Comparison of ENCODE assay signal across 15 cellular contexts in the genomic region with DNA sequence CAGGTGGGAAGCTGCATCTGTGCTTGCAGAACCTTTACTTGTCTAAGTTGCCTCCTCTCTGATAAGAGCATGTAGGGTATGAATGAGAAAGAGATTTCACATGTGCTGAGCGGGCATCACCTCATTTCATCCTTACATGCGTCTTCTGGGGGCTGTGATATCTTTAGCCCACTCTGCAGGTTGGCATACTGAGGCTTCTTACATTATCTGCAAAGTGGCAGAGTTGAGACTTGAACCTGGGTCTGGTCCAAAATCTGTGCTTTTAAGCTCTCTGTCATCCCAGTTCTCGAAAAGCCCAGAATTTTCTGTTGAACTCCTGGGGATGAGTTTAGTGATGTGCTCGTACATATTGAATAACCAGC. TPM values are rescaled to one million over a fixed set of nuclear protein-coding genes. Genes with fewer than 3 reads are reported as not detected.
DNase-seq lines count a peak whose midpoint lies in the region; ATAC-seq and TF ChIP-seq lines count a peak whose summit lies in the region.
"Had no signal": no experiment of that assay in that cellular context is flagged by ENCODE, and none has a peak within 500 bp of the region (broad histone marks: within the 10 kb centered on the region; RNA-seq: fewer than 3 reads in every experiment).

No MANE protein-coding gene starts in this region.

- H3K27me3 ChIP-seq in tibial nerve, result no peaks in the 10 kb centered on the region
- H3K27me3 ChIP-seq: heart left ventricle, SJSA1 had no signal

- H3K4me1 Mint-ChIP-seq in T-helper 1 cell treated with Interleukin-12 subunit alpha and Interleukin-12 subunit beta and Interleukin-4 antibody, amounts not matched to agents 30 μg/mL and 1 μg/mL, for 36 hours (ENCODE audit: low read depth), result peaks cover 19% of the 10 kb centered on the region
- H3K4me1 Mint-ChIP-seq in activated T-helper 2 cell treated with anti-CD3 and anti-CD28 coated beads, Interferon-gamma antibody, Interleukin-2, Interleukin-4, amounts not matched to agents 10 μg/mL and 5 μg/mL and 100 μg/mL, durations not matched to agents 14 hours and 24 hours and 36 hours (ENCODE audit: low read depth), result peaks cover 8% of the 10 kb centered on the region
- peaks cover 26% of the 10 kb centered on the region for H3K4me1 Mint-ChIP-seq in mesothelial cell of epicardium

- DNase-seq in T-helper 1 cell, result no peak
- DNase-seq in activated T-helper 2 cell treated with anti-CD3 and anti-CD28 coated beads, Interferon-gamma antibody, Interleukin-2, Interleukin-4, amounts not matched to agents 10 μg/mL and 5 μg/mL and 100 μg/mL, durations not matched to agents 14 hours and 24 hours and 36 hours (ENCODE audit: low spot score), result no peak
- no peak for DNase-seq in mesothelial cell of epicardium (ENCODE audit: low spot score in 2 of 2, unreplicated experiment in 2 of 2)
- no peak for DNase-seq in tibial nerve (ENCODE audit: low spot score in 2 of 2)
- no peak for DNase-seq in activated T-cell treated with anti-CD3 and anti-CD28 coated beads, Interleukin-2, amount 50 U/mL, for 1 hour
- DNase-seq in activated gamma-delta T cell treated with Interleukin-2 at 50 U/mL for 16 hours, result no peak
- DNase-seq: activated naive CD4-positive, alpha-beta T cell treated with anti-CD3 and anti-CD28 coated beads, Interleukin-2, amount 50 U/mL, for 16 hours; DMS 273 treated with DMSO at 0.1 percent for 48 hours; heart left ventricle; NCI-H2171 treated with DMSO at 0.1 percent for 48 hours; stimulated activated naive CD4-positive, alpha-beta T cell treated with Interleukin-2 at 50 U/mL for 16 hours had no signal

- TF ChIP-seq POLR2A in tibial nerve (IDR thresholded peaks at IDR 0.05), result no peak

- peaks cover 0 to 39% (median 21%) of the 10 kb centered on the region in 4 donors for H3K4me1 ChIP-seq in tibial nerve

- no peaks in the 10 kb centered on the region for H3K9me3 Mint-ChIP-seq in T-helper 1 cell treated with Interleukin-12 subunit alpha and Interleukin-12 subunit beta and Interleukin-4 antibody, amounts not matched to agents 30 μg/mL and 1 μg/mL, for 36 hours
- no peaks in the 10 kb centered on the region for H3K9me3 Mint-ChIP-seq in activated T-helper 2 cell treated with anti-CD3 and anti-CD28 coated beads, Interferon-gamma antibody, Interleukin-2, Interleukin-4, amounts not matched to agents 10 μg/mL and 5 μg/mL and 100 μg/mL, durations not matched to agents 14 hours and 24 hours and 36 hours
- no peaks in the 10 kb centered on the region for H3K9me3 Mint-ChIP-seq in mesothelial cell of epicardium

- H3K36me3 ChIP-seq in tibial nerve, result no peaks in the 10 kb centered on the region
- H3K36me3 ChIP-seq: heart left ventricle had no signal

- TF ChIP-seq CTCF in mesothelial cell of epicardium (IDR thresholded peaks at IDR 0.05; ENCODE audit: unreplicated experiment), result no peak
- no peak for TF ChIP-seq CTCF in tibial nerve (IDR thresholded peaks at IDR 0.05)

- H3K27ac Mint-ChIP-seq in T-helper 1 cell treated with Interleukin-12 subunit alpha and Interleukin-12 subunit beta and Interleukin-4 antibody, amounts not matched to agents 30 μg/mL and 1 μg/mL, for 36 hours, result no peak overlapping the region
- H3K27ac Mint-ChIP-seq in activated T-helper 2 cell treated with anti-CD3 and anti-CD28 coated beads, Interferon-gamma antibody, Interleukin-2, Interleukin-4, amounts not matched to agents 10 μg/mL and 5 μg/mL and 100 μg/mL, durations not matched to agents 14 hours and 24 hours and 36 hours, result no peak overlapping the region
- peak overlapping the region; percentile 77 for H3K27ac Mint-ChIP-seq in mesothelial cell of epicardium
- H3K27ac Mint-ChIP-seq: activated CD8-positive, alpha-beta memory T cell treated with anti-CD3 and anti-CD28 coated beads, Interleukin-2, amount 10 ng/mL, durations not matched to agents 7 days and 5 days had no signal

- no peaks in the 10 kb centered on the region for H3K36me3 Mint-ChIP-seq in T-helper 1 cell treated with Interleukin-12 subunit alpha and Interleukin-12 subunit beta and Interleukin-4 antibody, amounts not matched to agents 30 μg/mL and 1 μg/mL, for 36 hours (ENCODE audit: low read depth)
- no peaks in the 10 kb centered on the region for H3K36me3 Mint-ChIP-seq in activated T-helper 2 cell treated with anti-CD3 and anti-CD28 coated beads, Interferon-gamma antibody, Interleukin-2, Interleukin-4, amounts not matched to agents 10 μg/mL and 5 μg/mL and 100 μg/mL, durations not matched to agents 14 hours and 24 hours and 36 hours (ENCODE audit: low read depth)
- H3K36me3 Mint-ChIP-seq in mesothelial cell of epicardium, result peaks cover 1% of the 10 kb centered on the region
- H3K36me3 Mint-ChIP-seq: activated CD8-positive, alpha-beta memory T cell treated with anti-CD3 and anti-CD28 coated beads, Interleukin-2, amount 10 ng/mL, durations not matched to agents 7 days and 5 days had no signal

- no peak overlapping the region for H3K4me3 ChIP-seq in tibial nerve
- H3K4me3 ChIP-seq: heart left ventricle, SJSA1 had no signal

- TF ChIP-seq EP300 in tibial nerve (IDR thresholded peaks at IDR 0.05), result no peak

- no peaks in the 10 kb centered on the region for H3K9me3 ChIP-seq in tibial nerve
- H3K9me3 ChIP-seq: heart left ventricle, SJSA1 had no signal

- H3K27ac ChIP-seq in tibial nerve, result peak overlapping the region in 3 of 4 donors; percentile 46 to 94 (median 88)
- H3K27ac ChIP-seq: SJSA1 had no signal

- H3K4me3 Mint-ChIP-seq in T-helper 1 cell treated with Interleukin-12 subunit alpha and Interleukin-12 subunit beta and Interleukin-4 antibody, amounts not matched to agents 30 μg/mL and 1 μg/mL, for 36 hours, result peak overlapping the region; percentile 40
- H3K4me3 Mint-ChIP-seq in activated T-helper 2 cell treated with anti-CD3 and anti-CD28 coated beads, Interferon-gamma antibody, Interleukin-2, Interleukin-4, amounts not matched to agents 10 μg/mL and 5 μg/mL and 100 μg/mL, durations not matched to agents 14 hours and 24 hours and 36 hours (ENCODE audit: low read depth), result peak overlapping the region; percentile 26
- peak overlapping the region; percentile 67 for H3K4me3 Mint-ChIP-seq in mesothelial cell of epicardium
- H3K4me3 Mint-ChIP-seq: activated CD8-positive, alpha-beta memory T cell treated with anti-CD3 and anti-CD28 coated beads, Interleukin-2, amount 10 ng/mL, durations not matched to agents 7 days and 5 days had no signal

- 75 to 77% methylated on average over 4 of the region's 4 CpGs for WGBS in tibial nerve, 2 donors

- no peaks in the 10 kb centered on the region for H3K27me3 Mint-ChIP-seq in T-helper 1 cell treated with Interleukin-12 subunit alpha and Interleukin-12 subunit beta and Interleukin-4 antibody, amounts not matched to agents 30 μg/mL and 1 μg/mL, for 36 hours (ENCODE audit: low read depth)
- H3K27me3 Mint-ChIP-seq in activated T-helper 2 cell treated with anti-CD3 and anti-CD28 coated beads, Interferon-gamma antibody, Interleukin-2, Interleukin-4, amounts not matched to agents 10 μg/mL and 5 μg/mL and 100 μg/mL, durations not matched to agents 14 hours and 24 hours and 36 hours (ENCODE audit: low read depth), result peaks cover 3% of the 10 kb centered on the region
- H3K27me3 Mint-ChIP-seq in mesothelial cell of epicardium (ENCODE audit: low read depth), result no peaks in the 10 kb centered on the region
- H3K27me3 Mint-ChIP-seq: activated CD8-positive, alpha-beta memory T cell treated with anti-CD3 and anti-CD28 coated beads, Interleukin-2, amount 10 ng/mL, durations not matched to agents 7 days and 5 days had no signal

- intact Hi-C loops in activated T-helper 2 cell treated with anti-CD3 and anti-CD28 coated beads, Interferon-gamma antibody, Interleukin-2, Interleukin-4, amounts not matched to agents 10 μg/mL and 5 μg/mL and 100 μg/mL, durations not matched to agents 14 hours and 24 hours and 36 hours (cut with micrococcal nuclease), result no loop called here

- ATAC-seq in esophagus mucosa, result no peak
- ATAC-seq: activated CD8-positive, alpha-beta memory T cell treated with anti-CD3 and anti-CD28 coated beads, Interleukin-2, amount 10 ng/mL, durations not matched to agents 7 days and 5 days; heart left ventricle had no signal

RNA-seq across cellular contexts. Expression of a gene that starts 2.0 kb away (rescaled TPM):
- total RNA-seq in activated T-helper 2 cell treated with anti-CD3 and anti-CD28 coated beads, Interferon-gamma antibody, Interleukin-2, Interleukin-4, amounts not matched to agents 10 μg/mL and 5 μg/mL and 100 μg/mL, durations not matched to agents 14 hours and 24 hours and 36 hours, result 3.5 and 6.4 TPM in 2 replicates
- total RNA-seq in mesothelial cell of epicardium, result 81.2 to 85.2 TPM (median 81.3 TPM) in 3 replicates
- total RNA-seq in tibial nerve, result 10 to 100 TPM; 23.4 to 36.9 (median 29.0) TPM
- total RNA-seq in esophagus mucosa, result 30.5 TPM

RNA-seq across cellular contexts. Expression of a gene that starts 54.5 kb away (rescaled TPM):
- total RNA-seq in activated T-helper 2 cell treated with anti-CD3 and anti-CD28 coated beads, Interferon-gamma antibody, Interleukin-2, Interleukin-4, amounts not matched to agents 10 μg/mL and 5 μg/mL and 100 μg/mL, durations not matched to agents 14 hours and 24 hours and 36 hours, result 12.8 and 14.2 TPM in 2 replicates
- total RNA-seq in mesothelial cell of epicardium (40.3 to 44.2 TPM (median 43.0 TPM) in 3 replicates), tibial nerve (10 to 100 TPM; 23.9 to 42.6 (median 31.0) TPM), esophagus mucosa (42.0 TPM)
